11 cellular contexts compared by ENCODE assay signal in genomic region chr2:96838345-96839287, GRCh38. TPM values are rescaled to one million over a fixed set of nuclear protein-coding genes. Genes with fewer than 3 reads are reported as not detected.
DNase-seq lines count a peak whose midpoint lies in the region; ATAC-seq and TF ChIP-seq lines count a peak whose summit lies in the region.
"Had no signal": no experiment of that assay in that cellular context is flagged by ENCODE, and none has a peak within 500 bp of the region (broad histone marks: within the 10 kb centered on the region; RNA-seq: fewer than 3 reads in every experiment).

No MANE protein-coding gene starts in this region.

- H3K27me3 Mint-ChIP-seq in MCF 10A (ENCODE audit: insufficient read depth, unreplicated experiment), result no peaks in the 10 kb centered on the region

- ATAC-seq in left colon (peak; percentile 17), upper lobe of right lung (no peak)

- H3K36me3 ChIP-seq in breast epithelium (no peaks in the 10 kb centered on the region), upper lobe of right lung (peaks cover 20% of the 10 kb centered on the region), trophoblast cell (ENCODE audit: control insufficient read depth in 1 of 2, insufficient read depth in 2 of 2, low read length in 2 of 2) (peaks cover 2 to 13% of the 10 kb centered on the region in 2 experiments)

- H3K36me3 Mint-ChIP-seq in MCF 10A (ENCODE audit: insufficient read depth, unreplicated experiment), result peaks cover 8% of the 10 kb centered on the region

- DNase-seq in breast epithelium (ENCODE audit: low spot score in 2 of 2) (no peak), MCF 10A (ENCODE audit: unreplicated experiment) (no peak), RWPE1 (ENCODE audit: low spot score) (no peak), left colon (peak in 1 of 2 donors; percentile 23), upper lobe of right lung (no peak), COLO668 (lab: John Stamatoyannopoulos, UW; ENCODE audit: unreplicated experiment) (no peak), trophoblast cell (no peak), Ammon's horn (ENCODE audit: low spot score) (no peak)
- DNase-seq: NCI-H2171 treated with DMSO at 0.1 percent for 48 hours had no signal

- no peaks in the 10 kb centered on the region for H3K9me3 ChIP-seq in breast epithelium
- H3K9me3 ChIP-seq in upper lobe of right lung, result no peaks in the 10 kb centered on the region
- no peaks in the 10 kb centered on the region for H3K9me3 ChIP-seq in trophoblast cell (ENCODE audit: insufficient read depth, low read depth, low read length)
- H3K9me3 ChIP-seq: ascending aorta had no signal

- no peak overlapping the region for H3K18ac ChIP-seq in trophoblast cell (ENCODE audit: low read length)

- H4K12ac ChIP-seq in trophoblast cell (ENCODE audit: low read depth, low read length), result no peak overlapping the region

- H2BK12ac ChIP-seq in trophoblast cell (ENCODE audit: low read length), result no peak overlapping the region

- no peak for TF ChIP-seq CTCF in breast epithelium (IDR thresholded peaks at IDR 0.05)
- no peak for TF ChIP-seq CTCF in MCF 10A (IDR thresholded peaks at IDR 0.05; ENCODE audit: unreplicated experiment)
- no peak for TF ChIP-seq CTCF in RWPE1 (conservative IDR thresholded peaks at IDR 0.05; ENCODE audit: low read depth)
- no peak for TF ChIP-seq CTCF in upper lobe of right lung (IDR thresholded peaks at IDR 0.05)

- no peak overlapping the region for H3K4me2 ChIP-seq in trophoblast cell (ENCODE audit: low read length)

- no peak overlapping the region for H2AK5ac ChIP-seq in trophoblast cell (ENCODE audit: low read length)

- H4K8ac ChIP-seq in trophoblast cell (ENCODE audit: low read depth, low read length), result no peak overlapping the region

- H3K27ac ChIP-seq in breast epithelium (no peak overlapping the region), RWPE1 (peak overlapping the region; percentile 21; the same call in 1 of the 2 replicates), upper lobe of right lung (no peak overlapping the region), trophoblast cell (ENCODE audit: low read depth, low read length) (no peak overlapping the region)
- H3K27ac ChIP-seq: ascending aorta, epithelial cell of prostate had no signal

- no TSS peak for BruUV-seq in MCF 10A (replicated peaks; lab: Mats Ljungman, UMichigan)

- H3K14ac ChIP-seq in trophoblast cell (ENCODE audit: low read length), result no peak overlapping the region

- H3K9me3 Mint-ChIP-seq in MCF 10A (ENCODE audit: unreplicated experiment), result no peaks in the 10 kb centered on the region

- peaks cover 4% of the 10 kb centered on the region for H3K79me1 ChIP-seq in trophoblast cell (ENCODE audit: low read length)

- no peak for TF ChIP-seq POLR2A in breast epithelium (IDR thresholded peaks at IDR 0.05)

- no peak overlapping the region for H3K4me3 Mint-ChIP-seq in MCF 10A (ENCODE audit: unreplicated experiment)

- H3K27me3 ChIP-seq in breast epithelium (no peaks in the 10 kb centered on the region), upper lobe of right lung (no peaks in the 10 kb centered on the region), trophoblast cell (ENCODE audit: insufficient read depth, low read length) (no peaks in the 10 kb centered on the region)
- H3K27me3 ChIP-seq: ascending aorta had no signal

- peak overlapping the region in 2 of 3 donors; percentile 18 to 49 for H3K4me3 ChIP-seq in breast epithelium
- peak overlapping the region; percentile 14 for H3K4me3 ChIP-seq in upper lobe of right lung
- H3K4me3 ChIP-seq in trophoblast cell (ENCODE audit: low read depth, low read length), result no peak overlapping the region

- no peak overlapping the region for H2BK120ac ChIP-seq in trophoblast cell (ENCODE audit: insufficient read depth, low read length, poor library complexity)

- no peaks in the 10 kb centered on the region for H3K79me2 ChIP-seq in trophoblast cell (ENCODE audit: control insufficient read depth, insufficient read depth, low read length, poor library complexity)

- WGBS in trophoblast cell (ENCODE audit: extremely low coverage, insufficient coverage, insufficient read length), result no CpG with 5 or more reads among the region's 22 CpGs

- H3K4me1 ChIP-seq in breast epithelium (no peaks in the 10 kb centered on the region), upper lobe of right lung (peaks cover 10% of the 10 kb centered on the region), trophoblast cell (ENCODE audit: control insufficient read depth in 1 of 2, insufficient read depth in 2 of 2, low read length in 2 of 2) (peaks cover 8 to 12% of the 10 kb centered on the region in 2 experiments)
- H3K4me1 ChIP-seq: ascending aorta had no signal

- H3K4me1 Mint-ChIP-seq in MCF 10A (ENCODE audit: insufficient read depth, unreplicated experiment), result no peaks in the 10 kb centered on the region

- CTCF ChIA-PET in MCF 10A (lab: Yijun Ruan, JAX) (no interaction called here), RWPE1 (lab: Yijun Ruan, JAX) (interaction anchor here (0.6 kb wide), 2 partner anchors 24 to 44 kb away, joined by 3 read pairs; no protein-coding TSS in a partner anchor)

- no peak overlapping the region for H3K23ac ChIP-seq in trophoblast cell (ENCODE audit: low read length)

- intact Hi-C loops in breast epithelium (cut with DNase I; ENCODE audit: low total_unique reads) (no loop called here), MCF 10A (cut with micrococcal nuclease) (no loop called here), left colon (cut with DNase I, micrococcal nuclease) (no loop called here), upper lobe of right lung (cut with DNase I) (no loop called here)

- no peak overlapping the region for H2BK5ac ChIP-seq in trophoblast cell (ENCODE audit: low read depth, low read length, poor library complexity)

- no peak overlapping the region for H3K4ac ChIP-seq in trophoblast cell (ENCODE audit: low read depth, low read length)

- no peak overlapping the region for H4K91ac ChIP-seq in trophoblast cell (ENCODE audit: low read depth, low read length)

- no peak overlapping the region for H3K9ac ChIP-seq in trophoblast cell (ENCODE audit: low read length)

- H3K27ac Mint-ChIP-seq in MCF 10A (ENCODE audit: low read depth, unreplicated experiment), result no peak overlapping the region

- H2AFZ ChIP-seq in trophoblast cell (ENCODE audit: insufficient read depth, low read length, poor library complexity), result no peak overlapping the region

- POLR2A ChIA-PET in MCF 10A (lab: Yijun Ruan, JAX) (interaction anchor here (1.1 kb wide), 1 partner anchor 22 kb away, joined by 3 read pairs; the partner anchor contains the start of gene CNNM3), RWPE1 (lab: Yijun Ruan, JAX; ENCODE audit: low non-redundant PET) (interaction anchor here (0.6 kb wide), 1 partner anchor 19 kb away, joined by 3 read pairs; the partner anchor contains the start of gene ANKRD39)

RNA-seq across cellular contexts. Expression of gene ANKRD23, which starts 5.2 kb away (rescaled TPM):
- total RNA-seq in breast epithelium (1 to 10 TPM; 3.5 to 9.4 (median 7.2) TPM), MCF 10A (2022) (3.4 and 7.6 TPM in 2 replicates), left colon (1 to 10 TPM; 3.7 to 4.3 TPM), upper lobe of right lung (1.7 TPM)
- polyA plus RNA-seq in trophoblast cell (2013), result 4.5 and 4.7 TPM in 2 replicates

RNA-seq across cellular contexts. Expression of gene ANKRD39, which starts 19.2 kb away (rescaled TPM):
- total RNA-seq in breast epithelium (10 to 100 TPM in 1 of 3 donors, 1 to 10 TPM in 2; 8.8 to 15.8 (median 9.2) TPM), MCF 10A (2022) (14.0 and 17.6 TPM in 2 replicates), left colon (10 to 100 TPM in 1 of 2 donors, 1 to 10 TPM in 1; 9.5 to 11.7 TPM), upper lobe of right lung (8.6 TPM)
- polyA plus RNA-seq in trophoblast cell (2013), result 32.8 and 33.4 TPM in 2 replicates

RNA-seq across cellular contexts. Expression of gene CNNM3, which starts 22.5 kb away (rescaled TPM):
- total RNA-seq in breast epithelium, result 10 to 100 TPM in 2 of 3 donors, 1 to 10 TPM in 1; 7.5 to 13.8 (median 11.8) TPM
- 9.1 and 9.9 TPM in 2 replicates for total RNA-seq in MCF 10A (2022)
- total RNA-seq in left colon, result 10 to 100 TPM; 25.4 to 25.8 TPM
- total RNA-seq in upper lobe of right lung, result 34.1 TPM
- polyA plus RNA-seq in trophoblast cell (2013), result 13.3 and 13.9 TPM in 2 replicates

RNA-seq across cellular contexts. Expression of gene SEMA4C, which starts 31.3 kb away (rescaled TPM):
- total RNA-seq in breast epithelium (10 to 100 TPM; 17.9 to 37.3 (median 31.5) TPM), MCF 10A (2022) (16.3 and 22.6 TPM in 2 replicates), left colon (10 to 100 TPM; 13.2 to 17.5 TPM), upper lobe of right lung (37.7 TPM)
- 157 and 161 TPM in 2 replicates for polyA plus RNA-seq in trophoblast cell (2013)
